In the genomic region with DNA sequence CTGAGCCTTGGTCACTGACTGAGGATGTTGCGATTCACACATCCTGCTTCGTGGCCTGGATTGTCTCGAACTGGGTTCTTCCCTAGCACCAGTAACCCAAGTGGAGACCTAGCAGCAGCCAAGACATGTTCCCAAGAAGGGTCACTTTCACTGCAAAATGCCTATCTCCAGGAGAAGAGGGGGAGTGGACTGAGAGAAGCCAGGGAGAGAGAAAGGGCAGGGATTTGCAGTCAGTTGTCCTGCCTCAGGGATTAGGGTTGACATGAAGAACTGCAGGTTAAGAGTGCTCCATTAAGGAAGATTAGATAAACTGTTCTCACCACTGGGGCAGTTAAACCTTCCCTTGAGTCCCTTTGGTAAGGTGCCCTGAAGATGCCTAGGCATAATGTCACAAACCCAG, we compare ENCODE assay signal across 20 cellular contexts. TPM values are rescaled to one million over a fixed set of nuclear protein-coding genes. Genes with fewer than 3 reads are reported as not detected.
"Had no signal": no experiment of that assay in that cellular context is flagged by ENCODE, and none has a peak within 500 bp of the region (broad histone marks: within the 10 kb centered on the region; RNA-seq: fewer than 3 reads in every experiment).

No MANE protein-coding gene starts in this region.

- H3K4me2 ChIP-seq: smooth muscle cell had no signal

- H3K9me3 ChIP-seq: gastrocnemius medialis, prostate gland, right atrium auricular region, stomach, thyroid gland had no signal

- H3K4me1 Mint-ChIP-seq: memory B cell, natural killer cell had no signal

- H3K4me1 ChIP-seq: prostate gland had no signal

- H3K27me3 ChIP-seq: gastrocnemius medialis, right atrium auricular region, thyroid gland had no signal

- H3K9me3 Mint-ChIP-seq: memory B cell; natural killer cell; stimulated activated effector memory CD8-positive, alpha-beta T cell treated with anti-CD3 and anti-CD28 coated beads, Interleukin-12 subunit alpha, Interleukin-12 subunit beta, amount 100 ng/mL, for 72 hours; type B pancreatic cell had no signal

- H3K36me3 Mint-ChIP-seq: memory B cell; natural killer cell; stimulated activated effector memory CD8-positive, alpha-beta T cell treated with anti-CD3 and anti-CD28 coated beads, Interleukin-12 subunit alpha, Interleukin-12 subunit beta, amount 100 ng/mL, for 72 hours; type B pancreatic cell had no signal

- ATAC-seq: gastrocnemius medialis; left lobe of liver; natural killer cell; sciatic nerve; stimulated activated effector memory CD8-positive, alpha-beta T cell treated with anti-CD3 and anti-CD28 coated beads, Interleukin-12 subunit alpha, Interleukin-12 subunit beta, amount 100 ng/mL, for 72 hours had no signal

- FAIRE-seq: kidney had no signal

- DNase-seq: foreskin fibroblast; gastrocnemius medialis; kidney; natural killer cell; occipital lobe; stimulated activated CD4-positive, alpha-beta T cell treated with anti-CD3 and anti-CD28 coated beads, Interleukin-2, amount 100 ng/mL, for 24 hours; stimulated activated CD4-positive, alpha-beta T cell treated with anti-CD3 and anti-CD28 coated beads, Interleukin-4, amount 100 ng/mL, for 24 hours; stimulated activated naive CD4-positive, alpha-beta T cell treated with Interleukin-2 at 50 U/mL for 16 hours; stomach; thyroid gland had no signal

- H3K36me3 ChIP-seq: gastrocnemius medialis, prostate gland, right atrium auricular region, stomach, thyroid gland had no signal

- H3K4me3 ChIP-seq: coronary artery, gastrocnemius medialis, lung, prostate gland, right atrium auricular region, smooth muscle cell, stomach, thyroid gland had no signal

- H3K27ac ChIP-seq: coronary artery, gastrocnemius medialis, prostate gland, right atrium auricular region, stomach, thyroid gland had no signal

- H3K4me3 Mint-ChIP-seq: memory B cell; natural killer cell; stimulated activated effector memory CD8-positive, alpha-beta T cell treated with anti-CD3 and anti-CD28 coated beads, Interleukin-12 subunit alpha, Interleukin-12 subunit beta, amount 100 ng/mL, for 72 hours; type B pancreatic cell had no signal

- H3K27ac Mint-ChIP-seq: memory B cell; natural killer cell; stimulated activated effector memory CD8-positive, alpha-beta T cell treated with anti-CD3 and anti-CD28 coated beads, Interleukin-12 subunit alpha, Interleukin-12 subunit beta, amount 100 ng/mL, for 72 hours; type B pancreatic cell had no signal

RNA-seq across cellular contexts. Expression of a gene that starts 5.7 kb away (rescaled TPM):
- total RNA-seq: natural killer cell had no signal
